ENCODE assay signal across 3 cellular contexts in genomic region chr16:5131467-5132004, GRCh38.
TF ChIP-seq lines count a peak whose summit lies in the region.
"Not testable (repeated sequence)": the region's sequence is repeated elsewhere in the genome, so short reads cannot be mapped to it uniquely, and the experiment has no call there.

No MANE protein-coding gene starts in this region.

TF ChIP-seq in A549, 52 proteins besides CTCF, POLR2A, EP300 and RAD21:
- peak; percentile 19 for TF ChIP-seq ZFP36 (IDR thresholded peaks at IDR 0.05; ENCODE audit: borderline replicate concordance, partially characterized antibody)

TF ChIP-seq in HEK293, 187 proteins besides CTCF, POLR2A, EP300 and RAD21:
- TF ChIP-seq ZNF513 (tag by site-specific recombination; IDR thresholded peaks at IDR 0.05), result peak; percentile 68; the same call in 1 of the 2 replicates
TF ChIP-seq in HEK293: peak in this region for 1; not testable (repeated sequence) for 186.

TF ChIP-seq in HepG2, 621 proteins besides CTCF, POLR2A, EP300 and RAD21:
- TF ChIP-seq CREB1 (IDR thresholded peaks at IDR 0.05), result peak; percentile 85
- TF ChIP-seq CREB1 (CRISPR knock-in tag; IDR thresholded peaks at IDR 0.05); SOX6 (IDR thresholded peaks at IDR 0.05); ATF7 (CRISPR knock-in tag; IDR thresholded peaks at IDR 0.05): not testable (repeated sequence)
- TF ChIP-seq ZNF430 (CRISPR knock-in tag; IDR thresholded peaks at IDR 0.05), result peak; percentile 100
- TF ChIP-seq ZFP36 (IDR thresholded peaks at IDR 0.05; ENCODE audit: borderline replicate concordance, low read depth, low read length, partially characterized antibody), result peak; percentile 38
- 0 out of 2 replicates have a peak, but pooled peaks have one; percentile 11 for TF ChIP-seq SOX6 (CRISPR knock-in tag; IDR thresholded peaks at IDR 0.05)
- peak; percentile 54 for TF ChIP-seq ATF7 (IDR thresholded peaks at IDR 0.05)
